28 cellular contexts compared by ENCODE assay signal in genomic region chr1:166763318-166763717, GRCh38.
"Had no signal": no experiment of that assay in that cellular context is flagged by ENCODE, and none has a peak within 500 bp of the region (broad histone marks: within the 10 kb centered on the region; RNA-seq: fewer than 3 reads in every experiment).

No MANE protein-coding gene starts in this region.

- FAIRE-seq: colon, endometrium, endothelial cell of umbilical vein, frontal cortex had no signal

- DNase-seq: colonic mucosa; cortex of kidney; dermis blood vessel endothelial cell; dorsolateral prefrontal cortex; effector CD4-positive, alpha-beta T cell; effector CD8-positive, alpha-beta T cell; effector memory CD4-positive, alpha-beta T cell; effector memory CD8-positive, alpha-beta T cell; endodermal cell; erythroblast; esophagus squamous epithelium; foreskin fibroblast; foreskin keratinocyte; foreskin melanocyte; gastrocnemius medialis; glutamatergic neuron; head of caudate nucleus; heart left ventricle; heart right ventricle had no signal

- H3K27ac ChIP-seq: colonic mucosa, coronary artery, dorsolateral prefrontal cortex, epithelial cell of prostate, esophagus muscularis mucosa, esophagus squamous epithelium, foreskin keratinocyte, gastrocnemius medialis, gastroesophageal sphincter, heart left ventricle, heart right ventricle had no signal

- ATAC-seq: effector memory CD8-positive, alpha-beta T cell; esophagus mucosa; foreskin keratinocyte; gastrocnemius medialis; gastroesophageal sphincter; heart left ventricle; heart right ventricle had no signal

- H3K4me1 ChIP-seq: colonic mucosa, esophagus muscularis mucosa, esophagus squamous epithelium, foreskin keratinocyte, gastrocnemius medialis, gastroesophageal sphincter, heart left ventricle, heart right ventricle had no signal

- H3K27me3 ChIP-seq: colonic mucosa, esophagus muscularis mucosa, foreskin keratinocyte, gastrocnemius medialis, gastroesophageal sphincter, heart left ventricle, heart right ventricle had no signal

- H3K36me3 ChIP-seq: colonic mucosa, esophagus muscularis mucosa, esophagus squamous epithelium, gastrocnemius medialis, gastroesophageal sphincter, heart left ventricle, heart right ventricle had no signal

- H3K4me3 ChIP-seq: colonic mucosa, coronary artery, dorsolateral prefrontal cortex, esophagus muscularis mucosa, esophagus squamous epithelium, gastrocnemius medialis, gastroesophageal sphincter, heart left ventricle, heart right ventricle had no signal

- H3K9me3 ChIP-seq: colonic mucosa, esophagus muscularis mucosa, esophagus squamous epithelium, gastrocnemius medialis, gastroesophageal sphincter, heart left ventricle, heart right ventricle had no signal
